Comparison of ENCODE assay signal across 1 cellular context in the genomic region with DNA sequence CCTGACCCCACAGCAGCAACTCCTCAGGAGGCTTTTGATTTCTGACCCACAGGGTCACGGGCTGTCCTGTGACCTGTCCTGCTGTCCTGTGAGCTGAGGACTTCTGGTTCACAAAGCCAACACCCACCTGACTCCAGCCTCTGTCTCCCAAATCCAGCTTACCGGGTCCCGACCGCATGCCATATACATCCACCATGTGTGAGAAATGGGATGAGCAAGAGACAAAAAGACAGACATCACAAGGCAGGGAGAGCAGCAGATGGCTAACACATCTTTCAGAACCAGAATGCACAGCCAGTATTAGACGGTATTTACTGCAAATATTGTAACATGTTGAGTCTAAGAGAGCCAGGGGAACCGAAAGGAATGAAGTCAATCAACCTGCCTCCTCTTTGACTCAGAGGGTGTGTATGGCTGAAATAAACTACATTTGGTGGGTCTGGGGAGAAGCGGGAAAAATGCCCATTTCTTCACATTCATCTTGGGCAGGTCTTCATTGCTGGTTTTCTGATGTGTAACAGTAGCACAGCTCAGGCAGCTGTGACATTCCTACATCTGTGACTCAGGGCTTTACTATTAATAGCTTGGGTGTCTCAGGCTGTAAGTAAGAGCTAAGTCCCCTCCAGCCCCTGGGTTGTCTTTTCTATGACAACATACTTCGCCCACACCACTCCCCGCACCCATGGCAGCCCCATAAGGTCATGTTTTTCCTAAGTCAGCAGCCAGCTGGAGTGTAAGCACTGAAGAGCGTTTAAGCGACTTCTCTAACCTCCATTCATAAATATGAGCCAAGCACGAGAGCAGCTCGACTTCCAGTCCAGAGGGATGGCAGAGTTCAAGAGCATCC.
TF ChIP-seq lines count a peak whose summit lies in the region.

No MANE protein-coding gene starts in this region.

TF ChIP-seq in IMR-90, 13 proteins besides CTCF, POLR2A, EP300 and RAD21 (continued from another document):
- TF ChIP-seq FOS (IDR thresholded peaks at IDR 0.05; ENCODE audit: low read depth, low read length) (peak; percentile 80), BHLHE40 (IDR thresholded peaks at IDR 0.05; ENCODE audit: low read depth, low read length) (peak; percentile 57; the same call in 1 of the 2 replicates), NFE2L2 (IDR thresholded peaks at IDR 0.05; ENCODE audit: low read depth, low read length) (no peak), MAFK (IDR thresholded peaks at IDR 0.05; ENCODE audit: low read depth, low read length) (peak; percentile 59; the same call in 1 of the 2 replicates), RCOR1 (IDR thresholded peaks at IDR 0.05; ENCODE audit: insufficient replicate concordance, low read length) (peak; percentile 18), MXI1 (IDR thresholded peaks at IDR 0.05; ENCODE audit: borderline replicate concordance, low read depth, low read length) (no peak)
- TF ChIP-seq, protein P1, sequence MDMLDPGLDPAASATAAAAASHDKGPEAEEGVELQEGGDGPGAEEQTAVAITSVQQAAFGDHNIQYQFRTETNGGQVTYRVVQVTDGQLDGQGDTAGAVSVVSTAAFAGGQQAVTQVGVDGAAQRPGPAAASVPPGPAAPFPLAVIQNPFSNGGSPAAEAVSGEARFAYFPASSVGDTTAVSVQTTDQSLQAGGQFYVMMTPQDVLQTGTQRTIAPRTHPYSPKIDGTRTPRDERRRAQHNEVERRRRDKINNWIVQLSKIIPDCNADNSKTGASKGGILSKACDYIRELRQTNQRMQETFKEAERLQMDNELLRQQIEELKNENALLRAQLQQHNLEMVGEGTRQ (IDR thresholded peaks at IDR 0.05; ENCODE audit: low read depth, low read length) = no peak
- TF ChIP-seq, protein P2, sequence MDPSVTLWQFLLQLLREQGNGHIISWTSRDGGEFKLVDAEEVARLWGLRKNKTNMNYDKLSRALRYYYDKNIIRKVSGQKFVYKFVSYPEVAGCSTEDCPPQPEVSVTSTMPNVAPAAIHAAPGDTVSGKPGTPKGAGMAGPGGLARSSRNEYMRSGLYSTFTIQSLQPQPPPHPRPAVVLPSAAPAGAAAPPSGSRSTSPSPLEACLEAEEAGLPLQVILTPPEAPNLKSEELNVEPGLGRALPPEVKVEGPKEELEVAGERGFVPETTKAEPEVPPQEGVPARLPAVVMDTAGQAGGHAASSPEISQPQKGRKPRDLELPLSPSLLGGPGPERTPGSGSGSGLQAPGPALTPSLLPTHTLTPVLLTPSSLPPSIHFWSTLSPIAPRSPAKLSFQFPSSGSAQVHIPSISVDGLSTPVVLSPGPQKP (IDR thresholded peaks at IDR 0.05; ENCODE audit: borderline replicate concordance, low read depth, low read length) = no peak
